ENCODE assay signal across 8 cellular contexts in genomic region chr12:45259732-45260480, GRCh38. TPM values are rescaled to one million over a fixed set of nuclear protein-coding genes. Genes with fewer than 3 reads are reported as not detected.
DNase-seq lines count a peak whose midpoint lies in the region; ATAC-seq and TF ChIP-seq lines count a peak whose summit lies in the region.

No MANE protein-coding gene starts in this region.

- ATAC-seq in psoas muscle (peak; percentile 2 to 54 (median 36)), HG03159 (IDR thresholded peaks at IDR 0.05; ENCODE audit: unreplicated experiment) (no peak)

- H3K9me3 Mint-ChIP-seq in activated naive CD4-positive, alpha-beta T cell treated with anti-CD3 and anti-CD28 coated beads, Interleukin-2, amount 10 ng/mL, durations not matched to agents 7 days and 5 days = no peaks in the 10 kb centered on the region

- no peak overlapping the region for H3K27ac ChIP-seq in psoas muscle

- H3K9me3 ChIP-seq in HAP-1 = no peaks in the 10 kb centered on the region
- H3K9me3 ChIP-seq in psoas muscle = no peaks in the 10 kb centered on the region

- H3K4me3 ChIP-seq in HAP-1 (no peak overlapping the region), fibroblast of the aortic adventitia (ENCODE audit: low read depth, low read length) (no peak overlapping the region), psoas muscle (no peak overlapping the region)

- no peaks in the 10 kb centered on the region for H3K27me3 Mint-ChIP-seq in activated naive CD4-positive, alpha-beta T cell treated with anti-CD3 and anti-CD28 coated beads, Interleukin-2, amount 10 ng/mL, durations not matched to agents 7 days and 5 days

- intact Hi-C loops in psoas muscle (cut with DNase I) = no loop called here

- no peak overlapping the region for H3K4me3 Mint-ChIP-seq in activated naive CD4-positive, alpha-beta T cell treated with anti-CD3 and anti-CD28 coated beads, Interleukin-2, amount 10 ng/mL, durations not matched to agents 7 days and 5 days

- DNase-seq in HAP-1 (ENCODE audit: low spot score in 2 of 2) = peak; percentile 54 to 82
- peak; percentile 45 for DNase-seq in RPMI7951 (ENCODE audit: low read depth)
- peak; percentile 52 for DNase-seq in fibroblast of the aortic adventitia (ENCODE audit: low read depth)
- no peak for DNase-seq in psoas muscle
- no peak for DNase-seq in activated naive CD4-positive, alpha-beta T cell treated with anti-CD3 and anti-CD28 coated beads, Interleukin-2, amount 10 ng/mL, durations not matched to agents 7 days and 5 days
- DNase-seq in NCI-H526 (lab: John Stamatoyannopoulos, UW) = no peak
- no peak for DNase-seq in A172 (ENCODE audit: low spot score)

- H3K4me1 ChIP-seq in HAP-1 (peaks cover 15% of the 10 kb centered on the region), psoas muscle (peaks cover 59% of the 10 kb centered on the region)

- H3K27me3 ChIP-seq in HAP-1 (ENCODE audit: low read depth) (no peaks in the 10 kb centered on the region), psoas muscle (ENCODE audit: insufficient read depth in 3 of 3, low read length in 2 of 3) (no peaks in the 10 kb centered on the region)

- H3K36me3 Mint-ChIP-seq in activated naive CD4-positive, alpha-beta T cell treated with anti-CD3 and anti-CD28 coated beads, Interleukin-2, amount 10 ng/mL, durations not matched to agents 7 days and 5 days = peaks cover 2% of the 10 kb centered on the region

- no peaks in the 10 kb centered on the region for H3K36me3 ChIP-seq in HAP-1 (replicated peaks)
- H3K36me3 ChIP-seq in psoas muscle (ENCODE audit: insufficient read depth in 1 of 2, low read depth in 1 of 2) = no peaks in the 10 kb centered on the region

- H3K4me1 Mint-ChIP-seq in activated naive CD4-positive, alpha-beta T cell treated with anti-CD3 and anti-CD28 coated beads, Interleukin-2, amount 10 ng/mL, durations not matched to agents 7 days and 5 days = peaks cover 21% of the 10 kb centered on the region

- WGBS in psoas muscle, 3 donors = 42 to 51% (median 49%) methylated on average over 6 of the region's 6 CpGs

- CTCF ChIA-PET in activated naive CD4-positive, alpha-beta T cell treated with anti-CD3 and anti-CD28 coated beads, Interleukin-2, amount 10 ng/mL, durations not matched to agents 7 days and 5 days (lab: Charles Lee) = no interaction called here

- in situ Hi-C loops in HAP-1 (cut with MboI; ENCODE audit: low sequenced_read_pairs) = no loop called here

- TF ChIP-seq CTCF in fibroblast of the aortic adventitia (IDR thresholded peaks at IDR 0.05; ENCODE audit: insufficient read depth, low read length) = no peak
- TF ChIP-seq CTCF in psoas muscle (IDR thresholded peaks at IDR 0.05) = no peak

- no peak overlapping the region for H3K27ac Mint-ChIP-seq in activated naive CD4-positive, alpha-beta T cell treated with anti-CD3 and anti-CD28 coated beads, Interleukin-2, amount 10 ng/mL, durations not matched to agents 7 days and 5 days

RNA-seq across cellular contexts. Expression of gene ANO6, which starts 44.0 kb away (rescaled TPM):
- 58.1 and 62.1 TPM in 2 replicates for total RNA-seq in RPMI7951 (2014; rRNA removed; shearing (Covaris generic))
- 39.7 and 81.2 TPM in 2 replicates for total RNA-seq in fibroblast of the aortic adventitia (ENCODE audit: low replicate concordance)
- 100 to 1,000 TPM in 1 of 4 donors, 10 to 100 TPM in 3; 51.5 to 121 (median 65.5) TPM for total RNA-seq in psoas muscle
- 10 to 100 TPM; 25.6 to 36.9 (median 26.1) TPM for polyA plus RNA-seq in psoas muscle
- total RNA-seq in A172 (2014; rRNA removed; shearing (Covaris generic)) = 99.9 and 105 TPM in 2 replicates

Comparison
In these comparisons a context has a peak if more than half of its experiments do, and no peak if none do; other contexts are left out.
1. DNase-seq: peak in HAP-1 (2 of 2), RPMI7951 (single experiment) and fibroblast of the aortic adventitia (single experiment); none in psoas muscle (0 of 2), activated naive CD4-positive, alpha-beta T cell treated with anti-CD3 and anti-CD28 coated beads, Interleukin-2, amount 10 ng/mL, durations not matched to agents 7 days and 5 days (single experiment), NCI-H526 (0 of 2) and A172 (single experiment).